Comparison of ENCODE assay signal across 8 cellular contexts in the genomic region with DNA sequence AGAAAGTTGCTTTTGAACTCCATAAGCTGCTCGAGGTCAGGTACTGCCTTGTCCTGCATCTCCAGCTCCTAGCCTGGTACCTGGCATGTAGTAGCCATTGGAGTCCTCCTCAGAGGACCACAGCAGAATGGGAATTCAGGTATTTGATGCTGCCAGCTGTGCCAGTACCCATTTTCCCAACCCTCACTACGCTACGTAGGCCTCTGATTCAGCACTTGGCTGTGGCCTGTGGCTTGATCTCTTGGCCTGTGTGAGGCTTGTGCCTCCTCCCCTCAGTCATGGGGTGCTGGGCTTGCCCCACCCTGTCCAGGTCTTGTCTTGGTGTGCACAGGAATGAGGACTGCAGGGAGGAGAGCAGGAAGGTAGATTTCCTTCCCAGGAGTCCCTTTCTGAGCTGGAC. TPM values are rescaled to one million over a fixed set of nuclear protein-coding genes. Genes with fewer than 3 reads are reported as not detected.
DNase-seq lines count a peak whose midpoint lies in the region; ATAC-seq and TF ChIP-seq lines count a peak whose summit lies in the region.

No MANE protein-coding gene starts in this region.

- H3K27me3 Mint-ChIP-seq in stimulated activated naive CD8-positive, alpha-beta T cell treated with anti-CD3 and anti-CD28 coated beads, Interleukin-15, amount 100 ng/mL, for 72 hours, result no peaks in the 10 kb centered on the region

- peaks cover 74% of the 10 kb centered on the region for H3K4me1 Mint-ChIP-seq in stimulated activated naive CD8-positive, alpha-beta T cell treated with anti-CD3 and anti-CD28 coated beads, Interleukin-15, amount 100 ng/mL, for 72 hours

- peak overlapping the region; percentile 74 to 77 for H3K4me3 Mint-ChIP-seq in stimulated activated naive CD8-positive, alpha-beta T cell treated with anti-CD3 and anti-CD28 coated beads, Interleukin-15, amount 100 ng/mL, for 72 hours

- H3K27ac Mint-ChIP-seq in stimulated activated naive CD8-positive, alpha-beta T cell treated with anti-CD3 and anti-CD28 coated beads, Interleukin-15, amount 100 ng/mL, for 72 hours, result peak overlapping the region; percentile 67 to 91

- CTCF ChIA-PET in RWPE1 (lab: Yijun Ruan, JAX), result interaction anchor here (0.7 to 1.4 kb wide), 2 partner anchors 10 to 709 kb away, joined by 3 read pairs; no protein-coding TSS in a partner anchor

- no peaks in the 10 kb centered on the region for H3K9me3 Mint-ChIP-seq in stimulated activated naive CD8-positive, alpha-beta T cell treated with anti-CD3 and anti-CD28 coated beads, Interleukin-15, amount 100 ng/mL, for 72 hours

- DNase-seq in activated naive CD4-positive, alpha-beta T cell treated with Interleukin-2 at 50 U/mL for 16 hours, result peak; percentile 28
- DNase-seq in activated naive CD4-positive, alpha-beta T cell treated with anti-CD3 and anti-CD28 coated beads, Interleukin-2, amount 50 U/mL, for 16 hours, result no peak
- DNase-seq in RWPE1 (ENCODE audit: low spot score), result peak; percentile 80
- DNase-seq in stimulated activated naive CD8-positive, alpha-beta T cell treated with anti-CD3 and anti-CD28 coated beads, Interleukin-15, amount 100 ng/mL, for 72 hours, result peak in 1 of 2 donors; percentile 41
- DNase-seq in ureter (ENCODE audit: low spot score), result no peak
- DNase-seq in NCI-H345 treated with DMSO at 0.1 percent for 48 hours (lab: John Stamatoyannopoulos, UW; ENCODE audit: unreplicated experiment), result no peak

- peak overlapping the region; percentile 80 for H3K27ac ChIP-seq in RWPE1

- ATAC-seq in HG03025 (IDR thresholded peaks at IDR 0.05; ENCODE audit: low FRiP score, unreplicated experiment) (peak; percentile 37), esophagus mucosa (peak; percentile 98)
- peak; percentile 83 for ATAC-seq in stimulated activated naive CD8-positive, alpha-beta T cell treated with anti-CD3 and anti-CD28 coated beads, Interleukin-15, amount 100 ng/mL, for 72 hours

- POLR2A ChIA-PET in RWPE1 (lab: Yijun Ruan, JAX; ENCODE audit: low non-redundant PET), result no interaction called here

- TF ChIP-seq CTCF in RWPE1 (conservative IDR thresholded peaks at IDR 0.05; ENCODE audit: low read depth), result no peak

RNA-seq across cellular contexts. Expression of gene OTULIN, which starts 11.8 kb away (rescaled TPM):
- total RNA-seq in esophagus mucosa (26.1 TPM), ureter (35.1 TPM)

Comparison
In these comparisons a context has a peak if more than half of its experiments do, and no peak if none do; other contexts are left out.
1. DNase-seq: peak in activated naive CD4-positive, alpha-beta T cell treated with Interleukin-2 at 50 U/mL for 16 hours (single experiment) and RWPE1 (single experiment); none in activated naive CD4-positive, alpha-beta T cell treated with anti-CD3 and anti-CD28 coated beads, Interleukin-2, amount 50 U/mL, for 16 hours (single experiment), ureter (single experiment) and NCI-H345 treated with DMSO at 0.1 percent for 48 hours (single experiment).
2. ATAC-seq: peak in every context shown above with its lines; median percentile 98 in esophagus mucosa; 83 in stimulated activated naive CD8-positive, alpha-beta T cell treated with anti-CD3 and anti-CD28 coated beads, Interleukin-15, amount 100 ng/mL, for 72 hours; 37 in HG03025.